ENCODE assay signal across 29 cellular contexts in genomic region chr7:845731-846130, GRCh38.
"Had no signal": no experiment of that assay in that cellular context is flagged by ENCODE, and none has a peak within 500 bp of the region (broad histone marks: within the 10 kb centered on the region; RNA-seq: fewer than 3 reads in every experiment).

No MANE protein-coding gene starts in this region.

- DNase-seq: activated CD4-positive, alpha-beta T cell treated with anti-CD3 and anti-CD28 coated beads, Interleukin-2, amount 10 ng/mL, durations not matched to agents 7 days and 5 days; activated CD4-positive, alpha-beta T cell treated with anti-CD3 and anti-CD28 coated beads, Interleukin-2, amount 50 U/mL, for 48 hours; activated CD8-positive, alpha-beta memory T cell treated with anti-CD3 and anti-CD28 coated beads, Interleukin-2, amount 50 U/mL, for 4 hours; activated gamma-delta T cell treated with Interleukin-2 at 50 U/mL for 16 hours; activated naive CD4-positive, alpha-beta T cell treated with anti-CD3 and anti-CD28 coated beads for 36 hours; activated T-cell treated with anti-CD3 and anti-CD28 coated beads for 4 hours; activated T-cell treated with anti-CD3 and anti-CD28 coated beads, Interleukin-2, amount 50 U/mL, for 4 hours; amniotic stem cell; aorta; Karpas-422; KBM-7; NCI-H1105 treated with DMSO at 0.1 percent for 48 hours; NCI-H1436; NCI-H1694; NCI-H1930; NCI-H2081 treated with DMSO at 0.1 percent for 48 hours; NCI-H226; NCI-H446 treated with DMSO at 0.1 percent for 48 hours; NCI-H524; Peyer's patch; RPMI8226; SW 1271; T-helper 1 cell; T1000; WERI-Rb-1 had no signal

- ATAC-seq: activated naive CD4-positive, alpha-beta T cell treated with anti-CD3 and anti-CD28 coated beads, Interleukin-2, amount 50 U/mL, for 72 hours; activated T-cell treated with anti-CD3 and anti-CD28 coated beads, Interleukin-2, amount 50 U/mL, for 4 hours; Right ventricle myocardium inferior had no signal

- H3K4me3 ChIP-seq: cardiac muscle cell, Peyer's patch had no signal

- H3K27me3 Mint-ChIP-seq: activated CD4-positive, alpha-beta T cell treated with anti-CD3 and anti-CD28 coated beads, Interleukin-2, amount 10 ng/mL, durations not matched to agents 7 days and 5 days had no signal

- H3K27me3 ChIP-seq: cardiac muscle cell, Peyer's patch had no signal

- H3K27ac Mint-ChIP-seq: activated CD4-positive, alpha-beta T cell treated with anti-CD3 and anti-CD28 coated beads, Interleukin-2, amount 10 ng/mL, durations not matched to agents 7 days and 5 days; activated naive CD4-positive, alpha-beta T cell treated with anti-CD3 and anti-CD28 coated beads for 36 hours; activated naive CD4-positive, alpha-beta T cell treated with anti-CD3 and anti-CD28 coated beads, Interleukin-2, amount 50 U/mL, for 72 hours; activated T-helper 1 cell treated with anti-CD3 and anti-CD28 coated beads, Interleukin-12 subunit alpha, Interleukin-12 subunit beta, Interleukin-2, Interleukin-4 antibody, amounts not matched to agents 30 ng/mL and 10 ng/mL and 1 ng/mL, durations not matched to agents 14 hours and 24 hours and 36 hours had no signal

- H3K4me1 Mint-ChIP-seq: activated CD4-positive, alpha-beta T cell treated with anti-CD3 and anti-CD28 coated beads, Interleukin-2, amount 10 ng/mL, durations not matched to agents 7 days and 5 days had no signal

- H3K27ac ChIP-seq: cardiac muscle cell, Peyer's patch, WERI-Rb-1 had no signal

- H3K9me3 ChIP-seq: Peyer's patch had no signal

- H3K4me3 Mint-ChIP-seq: activated CD4-positive, alpha-beta T cell treated with anti-CD3 and anti-CD28 coated beads, Interleukin-2, amount 10 ng/mL, durations not matched to agents 7 days and 5 days; activated naive CD4-positive, alpha-beta T cell treated with anti-CD3 and anti-CD28 coated beads for 36 hours; activated T-cell treated with anti-CD3 and anti-CD28 coated beads, Interleukin-2, amount 50 U/mL, for 4 hours; activated T-helper 1 cell treated with anti-CD3 and anti-CD28 coated beads, Interleukin-12 subunit alpha, Interleukin-12 subunit beta, Interleukin-2, Interleukin-4 antibody, amounts not matched to agents 30 ng/mL and 10 ng/mL and 1 ng/mL, durations not matched to agents 14 hours and 24 hours and 36 hours had no signal
